ENCODE assay signal across 1 cellular context in genomic region chr1:24918370-24918769, GRCh38.
TF ChIP-seq lines count a peak whose summit lies in the region.

No MANE protein-coding gene starts in this region.

TF ChIP-seq in SK-N-SH treated with all-trans-retinoic acid at 6 μM for 48 hours, 23 proteins besides CTCF, POLR2A, EP300 and RAD21 (continued from another document):
- TF ChIP-seq, protein P1, sequence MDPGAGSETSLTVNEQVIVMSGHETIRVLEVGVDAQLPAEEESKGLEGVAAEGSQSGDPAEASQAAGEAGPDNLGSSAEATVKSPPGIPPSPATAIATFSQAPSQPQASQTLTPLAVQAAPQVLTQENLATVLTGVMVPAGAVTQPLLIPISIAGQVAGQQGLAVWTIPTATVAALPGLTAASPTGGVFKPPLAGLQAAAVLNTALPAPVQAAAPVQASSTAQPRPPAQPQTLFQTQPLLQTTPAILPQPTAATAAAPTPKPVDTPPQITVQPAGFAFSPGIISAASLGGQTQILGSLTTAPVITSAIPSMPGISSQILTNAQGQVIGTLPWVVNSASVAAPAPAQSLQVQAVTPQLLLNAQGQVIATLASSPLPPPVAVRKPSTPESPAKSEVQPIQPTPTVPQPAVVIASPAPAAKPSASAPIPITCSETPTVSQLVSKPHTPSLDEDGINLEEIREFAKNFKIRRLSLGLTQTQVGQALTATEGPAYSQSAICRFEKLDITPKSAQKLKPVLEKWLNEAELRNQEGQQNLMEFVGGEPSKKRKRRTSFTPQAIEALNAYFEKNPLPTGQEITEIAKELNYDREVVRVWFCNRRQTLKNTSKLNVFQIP (CRISPR knock-in tag; IDR thresholded peaks at IDR 0.05; ENCODE audit: borderline replicate concordance, low read depth): no peak
- TF ChIP-seq, protein P2, sequence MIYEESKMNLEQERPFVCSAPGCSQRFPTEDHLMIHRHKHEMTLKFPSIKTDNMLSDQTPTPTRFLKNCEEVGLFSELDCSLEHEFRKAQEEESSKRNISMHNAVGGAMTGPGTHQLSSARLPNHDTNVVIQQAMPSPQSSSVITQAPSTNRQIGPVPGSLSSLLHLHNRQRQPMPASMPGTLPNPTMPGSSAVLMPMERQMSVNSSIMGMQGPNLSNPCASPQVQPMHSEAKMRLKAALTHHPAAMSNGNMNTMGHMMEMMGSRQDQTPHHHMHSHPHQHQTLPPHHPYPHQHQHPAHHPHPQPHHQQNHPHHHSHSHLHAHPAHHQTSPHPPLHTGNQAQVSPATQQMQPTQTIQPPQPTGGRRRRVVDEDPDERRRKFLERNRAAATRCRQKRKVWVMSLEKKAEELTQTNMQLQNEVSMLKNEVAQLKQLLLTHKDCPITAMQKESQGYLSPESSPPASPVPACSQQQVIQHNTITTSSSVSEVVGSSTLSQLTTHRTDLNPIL (CRISPR knock-in tag; IDR thresholded peaks at IDR 0.05; ENCODE audit: low read depth): no peak
- TF ChIP-seq ZFP30 (CRISPR knock-in tag; IDR thresholded peaks at IDR 0.05): no peak
